8 cellular contexts compared by ENCODE assay signal in the genomic region with DNA sequence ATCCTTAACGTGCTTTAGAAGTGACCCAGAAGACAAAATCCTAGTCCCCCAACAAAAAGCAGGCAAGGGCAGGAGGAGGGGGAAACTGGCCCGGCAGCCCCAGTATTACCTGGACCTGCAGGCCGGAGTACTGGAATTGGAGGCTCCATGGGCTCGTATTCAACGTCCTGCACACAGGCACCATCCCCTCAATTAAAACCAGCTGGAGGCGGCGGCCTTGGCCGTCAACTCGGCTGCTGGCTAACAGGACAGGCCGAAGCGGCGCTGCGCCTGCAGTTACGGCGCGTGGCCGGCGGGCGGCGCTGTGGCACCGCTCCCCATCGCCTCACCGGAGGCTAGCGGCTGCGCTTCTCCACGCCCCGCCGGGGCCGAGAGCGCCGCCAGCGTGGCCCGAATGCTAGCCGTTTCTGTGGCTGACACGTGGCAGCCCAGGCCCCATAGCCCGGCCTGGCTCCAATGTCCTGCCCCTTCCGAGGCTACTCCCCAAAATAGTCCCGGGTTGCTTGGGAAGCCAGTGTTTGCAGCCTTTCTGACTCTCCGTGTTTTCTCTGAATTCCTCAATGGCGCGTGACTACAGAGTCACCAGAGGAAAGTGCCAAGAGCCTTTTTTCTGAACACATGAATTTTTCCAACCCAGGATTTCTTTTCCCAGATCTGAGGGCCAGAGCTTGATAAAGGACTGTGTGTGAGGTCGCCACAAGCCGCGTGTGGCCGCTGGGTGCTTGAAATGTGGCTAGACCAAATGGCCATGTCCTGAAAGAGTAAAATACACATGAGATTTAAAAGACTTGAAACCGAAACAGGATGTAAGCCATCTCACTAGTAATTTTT.
DNase-seq lines count a peak whose midpoint lies in the region; ATAC-seq and TF ChIP-seq lines count a peak whose summit lies in the region.

No MANE protein-coding gene starts in this region.

- TF ChIP-seq CTCF in C4-2B (conservative IDR thresholded peaks at IDR 0.05) = peak; percentile 100

- peak; percentile 78 for ATAC-seq in HG03457 (IDR thresholded peaks at IDR 0.05; ENCODE audit: unreplicated experiment)

- intact Hi-C loops in activated CD4-positive, alpha-beta memory T cell treated with anti-CD3 and anti-CD28 coated beads for 36 hours (cut with micrococcal nuclease) = loop anchor here (1.0 to 2.0 kb wide), 4 partner anchors 123 to 616 kb away; partner anchors contain the start of gene TAF1A

- H3K27me3 Mint-ChIP-seq in activated CD4-positive, alpha-beta memory T cell treated with anti-CD3 and anti-CD28 coated beads for 36 hours = no peaks in the 10 kb centered on the region

- POLR2A ChIA-PET in activated CD4-positive, alpha-beta memory T cell treated with anti-CD3 and anti-CD28 coated beads for 36 hours (lab: Charles Lee) = interaction anchor here (1.4 kb wide), 1 partner anchor 248 kb away, joined by 3 read pairs; no protein-coding TSS in a partner anchor

- no peaks in the 10 kb centered on the region for H3K9me3 Mint-ChIP-seq in activated CD4-positive, alpha-beta memory T cell treated with anti-CD3 and anti-CD28 coated beads for 36 hours

- peak overlapping the region; percentile 79 for H3K4me3 Mint-ChIP-seq in activated CD4-positive, alpha-beta memory T cell treated with anti-CD3 and anti-CD28 coated beads for 36 hours

- H3K27ac ChIP-seq in C4-2B = peak overlapping the region; percentile 77

- peaks cover 3% of the 10 kb centered on the region for H3K36me3 Mint-ChIP-seq in activated CD4-positive, alpha-beta memory T cell treated with anti-CD3 and anti-CD28 coated beads for 36 hours

- DNase-seq in GM19240 (ENCODE audit: insufficient read length, low spot score) = peak; percentile 88
- peak; percentile 77 for DNase-seq in NCI-H748 (lab: John Stamatoyannopoulos, UW; ENCODE audit: unreplicated experiment)
- DNase-seq in activated CD4-positive, alpha-beta memory T cell treated with anti-CD3 and anti-CD28 coated beads for 36 hours = peak; percentile 87
- DNase-seq in ecto neural progenitor cell (ENCODE audit: low spot score) = peak; percentile 93
- peak; percentile 94 to 95 for DNase-seq in lung microvascular endothelial cell (ENCODE audit: low read depth in 2 of 2)
- DNase-seq in stimulated activated CD4-positive, alpha-beta T cell treated with anti-CD3 and anti-CD28 coated beads, TNF-alpha, amount 100 ng/mL, for 4 hours (ENCODE audit: low read depth in 3 of 3) = peak; percentile 53 to 74 (median 62)

- H3K4me1 Mint-ChIP-seq in activated CD4-positive, alpha-beta memory T cell treated with anti-CD3 and anti-CD28 coated beads for 36 hours (ENCODE audit: low read depth) = peaks cover 10% of the 10 kb centered on the region

- CTCF ChIA-PET in activated CD4-positive, alpha-beta memory T cell treated with anti-CD3 and anti-CD28 coated beads for 36 hours (lab: Charles Lee) = interaction anchor here (0.6 to 3.6 kb wide), 26 partner anchors 10 to 899 kb away, joined by 3 to 56 read pairs (median 4); partner anchors contain the start of genes AIDA, BROX, DUSP10 and TAF1A

- peak overlapping the region; percentile 72 for H3K27ac Mint-ChIP-seq in activated CD4-positive, alpha-beta memory T cell treated with anti-CD3 and anti-CD28 coated beads for 36 hours

Comparison
In these comparisons a context has a peak if more than half of its experiments do, and no peak if none do; other contexts are left out.
1. Peak in every context shown above with its lines: DNase-seq, ATAC-seq and H3K27ac ChIP-seq.